In genomic region chr6:158771399-158772158, GRCh38 we compare ENCODE assay signal across 13 cellular contexts. TPM values are rescaled to one million over a fixed set of nuclear protein-coding genes. Genes with fewer than 3 reads are reported as not detected.
DNase-seq lines count a peak whose midpoint lies in the region; ATAC-seq, FAIRE-seq and TF ChIP-seq lines count a peak whose summit lies in the region.
"Had no signal": no experiment of that assay in that cellular context is flagged by ENCODE, and none has a peak within 500 bp of the region (broad histone marks: within the 10 kb centered on the region; RNA-seq: fewer than 3 reads in every experiment).

No MANE protein-coding gene starts in this region.

- 0 out of 20 replicates have a peak overlapping the region, but pooled peaks of 1 of the 10 experiments have one; percentile 19 for H3K4me3 ChIP-seq in BLaER1 treated with 17β-estradiol and CSF1 and Interleukin-3, amounts not matched to agents 10 nM and 100 nM
- no peak overlapping the region for H3K4me3 ChIP-seq in K562
- H3K4me3 ChIP-seq in A673 (ENCODE audit: low read depth, low read length, poor library complexity, severe bottlenecking): no peak overlapping the region
- no peak overlapping the region for H3K4me3 ChIP-seq in aorta (ENCODE audit: low read length in 2 of 2)
- H3K4me3 ChIP-seq in SJCRH30: no peak overlapping the region

- DNase-seq in K562 (ENCODE audit: extremely low read depth in 1 of 4, low spot score in 3 of 4): no peak
- DNase-seq in naive B cell: no peak
- no peak for DNase-seq in A673 (ENCODE audit: low spot score)
- no peak for DNase-seq in aorta
- no peak for DNase-seq in SJCRH30
- DNase-seq: activated CD8-positive, alpha-beta memory T cell treated with anti-CD3 and anti-CD28 coated beads, Interleukin-2, amount 50 U/mL, for 48 hours; central memory CD4-positive, alpha-beta T cell; HCEC 1CT; NCI-H2029 treated with DMSO at 0.1 percent for 48 hours had no signal

- BruUV-seq in K562 (replicated peaks; lab: Mats Ljungman, UMichigan) (no TSS peak), A673 (replicated peaks; lab: Mats Ljungman, UMichigan) (no TSS peak)

- H3K9me3 ChIP-seq in BLaER1 treated with 17β-estradiol and CSF1 and Interleukin-3, amounts not matched to agents 10 nM and 100 nM (replicated peaks in 1 of 11): no peaks in the 10 kb centered on the region
- no peaks in the 10 kb centered on the region for H3K9me3 ChIP-seq in K562 (replicated peaks; ENCODE audit: control insufficient read depth, insufficient read depth, low read depth, low read length)
- H3K9me3 ChIP-seq in A673 (ENCODE audit: low read depth, low read length, poor library complexity, severe bottlenecking): no peaks in the 10 kb centered on the region
- no peaks in the 10 kb centered on the region for H3K9me3 ChIP-seq in aorta (ENCODE audit: control insufficient read depth, low read length)
- no peaks in the 10 kb centered on the region for H3K9me3 ChIP-seq in SJCRH30 (replicated peaks)

- peaks cover 65 to 100% (median 88%) of the 10 kb centered on the region in 11 experiments; a peak in 21 of 22 replicates for H4K20me1 ChIP-seq in BLaER1 treated with 17β-estradiol and CSF1 and Interleukin-3, amounts not matched to agents 10 nM and 100 nM
- no peaks in the 10 kb centered on the region for H4K20me1 ChIP-seq in K562 (replicated peaks; ENCODE audit: control insufficient read depth, insufficient read depth, low read length)

- no peak for FAIRE-seq in K562 (lab: Jason Lieb, UNC)
- FAIRE-seq: islet of Langerhans had no signal

- peak overlapping the region in 5 of 6 donors; percentile 18 to 97 (median 94) for H3K27ac Mint-ChIP-seq in naive B cell

- peak overlapping the region in 5 of 8 donors; percentile 49 to 77 (median 69) for H3K4me3 Mint-ChIP-seq in naive B cell

- H3K4me1 Mint-ChIP-seq in naive B cell: peaks cover 5 to 51% (median 35%) of the 10 kb centered on the region in 3 donors

- no peak overlapping the region for H2AFZ ChIP-seq in K562 (ENCODE audit: low read depth, low read length)

- H3K79me2 ChIP-seq in K562 (ENCODE audit: control insufficient read depth, insufficient read depth, low read length): no peaks in the 10 kb centered on the region

- no peaks in the 10 kb centered on the region for H3K27me3 ChIP-seq in BLaER1 treated with 17β-estradiol and CSF1 and Interleukin-3, amounts not matched to agents 10 nM and 100 nM
- no peaks in the 10 kb centered on the region for H3K27me3 ChIP-seq in K562 (ENCODE audit: control insufficient read depth in 2 of 2, insufficient read depth in 2 of 2, low read length in 2 of 2)
- H3K27me3 ChIP-seq in A673 (replicated peaks; ENCODE audit: insufficient read depth, low read depth, low read length, poor library complexity): no peaks in the 10 kb centered on the region
- no peaks in the 10 kb centered on the region for H3K27me3 ChIP-seq in aorta (ENCODE audit: control insufficient read depth in 1 of 2, insufficient read depth in 2 of 2, low read length in 1 of 2)
- H3K27me3 ChIP-seq in SJCRH30: no peaks in the 10 kb centered on the region

- H3K36me3 Mint-ChIP-seq in naive B cell: peaks cover 44 to 55% of the 10 kb centered on the region in 2 donors

- peaks cover 71 to 81% (median 78%) of the 10 kb centered on the region in 10 experiments for H3K4me1 ChIP-seq in BLaER1 treated with 17β-estradiol and CSF1 and Interleukin-3, amounts not matched to agents 10 nM and 100 nM
- H3K4me1 ChIP-seq in K562 (replicated peaks in 1 of 2; ENCODE audit: control insufficient read depth in 2 of 2, insufficient read depth in 2 of 2, low read length in 2 of 2) (peaks cover 0 to 4% of the 10 kb centered on the region in 2 experiments; a peak in 1 of 5 replicates), A673 (ENCODE audit: insufficient read depth, low read length, poor library complexity, severe bottlenecking) (peaks cover 22% of the 10 kb centered on the region), aorta (ENCODE audit: control insufficient read depth in 1 of 2, insufficient read depth in 2 of 2, low read length in 2 of 2) (no peaks in the 10 kb centered on the region), SJCRH30 (no peaks in the 10 kb centered on the region)

- H3K27ac ChIP-seq in BLaER1 treated with 17β-estradiol and CSF1 and Interleukin-3, amounts not matched to agents 10 nM and 100 nM: peak overlapping the region in 4 of 11 experiments; percentile 35 to 55 (median 44); a peak in 4 of 22 replicates
- H3K27ac ChIP-seq in K562 (ENCODE audit: extremely low read depth, low read depth, low read length) (no peak overlapping the region), A673 (ENCODE audit: low read depth, low read length, poor library complexity, severe bottlenecking) (no peak overlapping the region), aorta (ENCODE audit: low read depth in 1 of 2, low read length in 2 of 2) (no peak overlapping the region), SJCRH30 (no peak overlapping the region)

- in situ Hi-C loops in K562 (cut with MboI): no loop called here

- H3K9me1 ChIP-seq in K562 (ENCODE audit: control insufficient read depth, insufficient read depth, low read length): no peaks in the 10 kb centered on the region

- POLR2A ChIA-PET in K562 (lab: Yijun Ruan, JAX): interaction anchor here (0.5 to 2.7 kb wide), 10 partner anchors 8 to 1289 kb away, joined by 3 to 16 read pairs (median 4); no protein-coding TSS in a partner anchor
- POLR2A ChIA-PET in A673 (lab: Charles Lee; ENCODE audit: low non-redundant PET): no interaction called here

- WGBS in K562 (ENCODE audit: insufficient coverage, low coverage, missing lambda C conversion rate): 89% methylated on average over 16 of the region's 16 CpGs
- WGBS in aorta, 2 donors: 88 to 92% methylated on average over 16 of the region's 16 CpGs

- ATAC-seq in GM18505 (IDR thresholded peaks at IDR 0.05; ENCODE audit: unreplicated experiment): no peak
- no peak for ATAC-seq in K562
- no peak for ATAC-seq in naive B cell (ENCODE audit: low read depth in 2 of 2)
- ATAC-seq in aorta (ENCODE audit: low FRiP score): no peak
- no peak for ATAC-seq in HG03025 (IDR thresholded peaks at IDR 0.05; ENCODE audit: low FRiP score, unreplicated experiment)

- TF ChIP-seq CTCF in K562 (IDR thresholded peaks at IDR 0.05 in 2 of 3, conservative IDR thresholded peaks at IDR 0.05 in 1 of 3; ENCODE audit: insufficient read depth in 2 of 3, low read depth in 1 of 3, low read length in 3 of 3): no peak
- TF ChIP-seq CTCF in A673 (conservative IDR thresholded peaks at IDR 0.05; ENCODE audit: low read depth, low read length): no peak

- TF ChIP-seq RAD21 in K562 (CRISPR knock-in tag; conservative IDR thresholded peaks at IDR 0.05 in 1 of 2, IDR thresholded peaks at IDR 0.05 in 1 of 2): no peak

- peak overlapping the region; percentile 63 to 86 (median 72) for H3K4me2 ChIP-seq in BLaER1 treated with 17β-estradiol and CSF1 and Interleukin-3, amounts not matched to agents 10 nM and 100 nM
- no peak overlapping the region for H3K4me2 ChIP-seq in K562 (ENCODE audit: insufficient read depth, low read length)

- H3K36me3 ChIP-seq in BLaER1 treated with 17β-estradiol and CSF1 and Interleukin-3, amounts not matched to agents 10 nM and 100 nM: peaks cover 93 to 100% (median 98%) of the 10 kb centered on the region in 11 experiments
- peaks cover 100% of the 10 kb centered on the region for H3K36me3 ChIP-seq in K562 (ENCODE audit: control insufficient read depth, insufficient read depth, low read length)
- H3K36me3 ChIP-seq in A673 (ENCODE audit: insufficient read depth, low read length, poor library complexity, severe bottlenecking): peaks cover 95% of the 10 kb centered on the region
- H3K36me3 ChIP-seq in aorta (ENCODE audit: control insufficient read depth in 1 of 2, insufficient read depth in 2 of 2, low read length in 1 of 2): peaks cover 0 to 7% of the 10 kb centered on the region in 2 donors
- peaks cover 23% of the 10 kb centered on the region for H3K36me3 ChIP-seq in SJCRH30

- intact Hi-C loops in K562 (cut with micrococcal nuclease): no loop called here
- intact Hi-C loops in A673 (cut with micrococcal nuclease; ENCODE audit: unreplicated experiment): no loop called here
- intact Hi-C loops in aorta (cut with DNase I): no loop called here

- H3K9ac ChIP-seq in BLaER1 treated with 17β-estradiol and CSF1 and Interleukin-3, amounts not matched to agents 10 nM and 100 nM: peak overlapping the region in 4 of 11 experiments; percentile 13 to 50 (median 32); a peak in 4 of 22 replicates
- peak overlapping the region in 1 of 2 experiments; percentile 4; a peak in 1 of 4 replicates for H3K9ac ChIP-seq in K562 (ENCODE audit: insufficient read depth in 1 of 2, low read depth in 2 of 2, low read length in 2 of 2)

- TF ChIP-seq EP300 in K562 (IDR thresholded peaks at IDR 0.05; ENCODE audit: low read length): no peak

- H3K9me3 Mint-ChIP-seq in naive B cell: peaks cover 0 to 3% (median 0%) of the 10 kb centered on the region in 7 donors

- CTCF ChIA-PET in K562 (lab: Yijun Ruan, JAX; ENCODE audit: low intra/inter-chr PET ratio) (no interaction called here), A673 (lab: Charles Lee) (no interaction called here)

- TF ChIP-seq POLR2A in GM18505 (IDR thresholded peaks at IDR 0.05; ENCODE audit: borderline replicate concordance, extremely low read depth, insufficient read depth, insufficient read length) (peak; percentile 25), K562 (conservative IDR thresholded peaks at IDR 0.05) (no peak)

- H3K27me3 Mint-ChIP-seq in naive B cell: no peaks in the 10 kb centered on the region

RNA-seq across cellular contexts. Expression of gene EZR, which starts 47.6 kb away (rescaled TPM):
- 49.5 and 70.7 TPM in 2 replicates for total RNA-seq in K562 (2011; cell fraction: chromatin; rRNA removed; ENCODE audit: low replicate concordance)
- 37.9 and 45.2 TPM in 2 replicates for total RNA-seq in K562 (2011; cell fraction: nucleolus; rRNA removed)
- total RNA-seq in K562 (2011; cell fraction: nucleoplasm; rRNA removed): 44.1 and 48.1 TPM in 2 replicates
- total RNA-seq in K562 (2014; rRNA removed) (161 and 162 TPM in 2 replicates), K562 (2014; rRNA removed; fragmentation: Illumina TruSeq; extraction: Trizol) (71.5 and 72.7 TPM in 2 replicates), K562 (2015; rRNA removed; fragmentation: Illumina TruSeq; extraction: Trizol) (110 and 117 TPM in 2 replicates), K562 (2021) (125 and 143 TPM in 2 replicates), A673 (2021) (144 and 146 TPM in 2 replicates), aorta (10 to 100 TPM; 44.8 to 56.2 TPM)
- polyA plus RNA-seq in K562 (2011; rRNA removed) (104 and 135 TPM in 2 replicates), K562 (2014; fragmentation: Illumina TruSeq; extraction: Trizol) (93.0 and 101 TPM in 2 replicates), K562 (2014; fragmentation: Nextera tagmentation; extraction: Ambion mirVana) (10 to 100 TPM; 36.5 to 63.6 TPM), K562 (2014; rRNA removed) (91.5 and 114 TPM in 2 replicates), naive B cell (ENCODE audit: low read depth in 6 of 6) (100 to 1,000 TPM; 463 to 555 (median 516) TPM), aorta (100 to 1,000 TPM in 1 of 2 donors, 10 to 100 TPM in 1; 13.4 to 127 TPM)
- polyA plus RNA-seq in K562 (2011; cell fraction: cytosol; rRNA removed): 78.6 and 88.6 TPM in 2 replicates
- polyA plus RNA-seq in K562 (2011; cell fraction: nucleus; rRNA removed): 91.7 and 156 TPM in 2 replicates
- polyA plus RNA-seq in K562 (2012): 120 and 126 TPM in 2 replicates
- polyA minus RNA-seq in K562 (2011; rRNA and poly(A)+ RNA removed): 100 and 114 TPM in 2 replicates
- 69.7 and 85.1 TPM in 2 replicates for polyA minus RNA-seq in K562 (2011; cell fraction: cytosol; rRNA and poly(A)+ RNA removed)
- 20.1 and 54.6 TPM in 2 replicates for polyA minus RNA-seq in K562 (2011; cell fraction: nucleus; rRNA and poly(A)+ RNA removed)
- 41.9 and 44.6 TPM in 2 replicates for total RNA-seq in SJCRH30 (2014; rRNA removed; shearing (Covaris generic))
